In the genomic region with DNA sequence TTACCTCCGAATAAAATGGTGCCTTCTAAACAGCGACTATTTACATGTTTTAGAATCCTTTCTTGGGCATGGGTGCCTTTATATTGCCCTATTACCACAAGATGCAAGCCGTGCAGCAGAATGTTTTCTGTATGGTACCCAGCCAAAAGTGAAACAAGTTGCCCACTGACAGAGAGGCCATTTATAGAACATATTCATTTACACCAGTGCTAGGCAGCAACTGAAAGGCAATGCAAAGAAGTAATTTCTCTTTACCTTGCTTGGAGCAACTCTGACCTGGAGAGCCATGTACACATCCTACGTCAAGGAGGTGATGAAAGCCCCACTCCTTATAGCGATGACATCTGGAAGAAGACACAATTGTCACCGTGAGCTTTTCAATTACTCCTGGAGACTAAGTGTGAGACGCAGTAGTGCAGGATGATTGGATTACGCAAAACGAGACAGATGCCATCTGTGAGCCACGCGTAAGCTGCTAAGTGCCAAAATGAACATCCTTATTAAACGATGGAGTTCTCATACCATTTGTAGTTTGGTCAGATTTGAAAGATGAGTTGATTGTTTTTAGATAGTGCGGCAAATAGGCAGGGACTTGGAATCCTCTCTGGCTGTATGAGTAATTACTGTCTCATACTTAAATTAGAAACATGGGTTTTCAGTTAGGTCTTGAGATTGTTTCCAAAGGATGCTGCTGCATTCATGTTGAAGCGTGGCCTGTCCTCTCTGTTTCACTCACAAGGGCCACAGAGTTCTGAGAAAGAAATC, we compare ENCODE assay signal across 10 cellular contexts. TPM values are rescaled to one million over a fixed set of nuclear protein-coding genes. Genes with fewer than 3 reads are reported as not detected.
DNase-seq lines count a peak whose midpoint lies in the region; ATAC-seq and TF ChIP-seq lines count a peak whose summit lies in the region.
"Had no signal": no experiment of that assay in that cellular context is flagged by ENCODE, and none has a peak within 500 bp of the region (broad histone marks: within the 10 kb centered on the region; RNA-seq: fewer than 3 reads in every experiment).

TSS of gene TMEM244 (minus strand) at position 415 of the 765 bp plus-strand sequence. CDS start at position 288, 127 bp downstream.

- DNase-seq in NOMO-1 treated with DMSO at 0.1 percent for 48 hours (lab: John Stamatoyannopoulos, UW; ENCODE audit: unreplicated experiment): peak; percentile 28
- DNase-seq in NOMO-1 treated with dmso at 0.1 percent for 144 hours (lab: John Stamatoyannopoulos, UW; ENCODE audit: unreplicated experiment): no peak
- peak; percentile 63 for DNase-seq in NCI-H146 treated with DMSO at 0.1 percent for 48 hours (lab: John Stamatoyannopoulos, UW; ENCODE audit: unreplicated experiment)
- peak; percentile 23 to 67 for DNase-seq in cardiac fibroblast (ENCODE audit: low read depth in 2 of 2)
- no peak for DNase-seq in gastrocnemius medialis
- no peak for DNase-seq in NCI-H345 treated with DMSO at 0.1 percent for 48 hours (lab: John Stamatoyannopoulos, UW; ENCODE audit: unreplicated experiment)
- DNase-seq in NCI-H1105 treated with DMSO at 0.1 percent for 48 hours (lab: John Stamatoyannopoulos, UW): no peak
- DNase-seq: NCI-H226 had no signal

- no peak for TF ChIP-seq CTCF in cardiac fibroblast (IDR thresholded peaks at IDR 0.05; ENCODE audit: low read depth, low read length)
- no peak for TF ChIP-seq CTCF in gastrocnemius medialis (IDR thresholded peaks at IDR 0.05 in 4 of 5, conservative IDR thresholded peaks at IDR 0.05 in 1 of 5)

- no peaks in the 10 kb centered on the region for H3K36me3 ChIP-seq in gastrocnemius medialis
- H3K36me3 ChIP-seq: BLaER1 treated with 17β-estradiol and CSF1 and Interleukin-3, amounts not matched to agents 10 nM and 100 nM had no signal

- no peaks in the 10 kb centered on the region for H3K4me1 ChIP-seq in gastrocnemius medialis
- H3K4me1 ChIP-seq: BLaER1 treated with 17β-estradiol and CSF1 and Interleukin-3, amounts not matched to agents 10 nM and 100 nM had no signal

- ATAC-seq in gastrocnemius medialis (no peak), GM18511 (IDR thresholded peaks at IDR 0.05; ENCODE audit: unreplicated experiment) (no peak)

- no peak within 1 kb of the TSS for H3K27ac ChIP-seq in gastrocnemius medialis
- H3K27ac ChIP-seq: BLaER1 treated with 17β-estradiol and CSF1 and Interleukin-3, amounts not matched to agents 10 nM and 100 nM had no signal

- no peak for TF ChIP-seq POLR2A in gastrocnemius medialis (IDR thresholded peaks at IDR 0.05)

- intact Hi-C loops in gastrocnemius medialis (cut with DNase I; ENCODE audit: low total_unique reads): no loop called here

- in situ Hi-C loops in gastrocnemius medialis (cut with MboI; ENCODE audit: low sequenced_read_pairs in 4 of 4): no loop called here

- H3K9me3 ChIP-seq in gastrocnemius medialis: no peaks in the 10 kb centered on the region

- H3K4me3 ChIP-seq in cardiac fibroblast (replicated peaks in 1 of 2; ENCODE audit: low read depth in 2 of 2, low read length in 2 of 2) (peak within 1 kb of the TSS in 1 of 2 donors; percentile 40), gastrocnemius medialis (peak within 1 kb of the TSS; percentile 17 to 47 (median 29))
- H3K4me3 ChIP-seq: BLaER1 treated with 17β-estradiol and CSF1 and Interleukin-3, amounts not matched to agents 10 nM and 100 nM had no signal

- H3K27me3 ChIP-seq in gastrocnemius medialis: no peaks in the 10 kb centered on the region
- H3K27me3 ChIP-seq: BLaER1 treated with 17β-estradiol and CSF1 and Interleukin-3, amounts not matched to agents 10 nM and 100 nM had no signal

RNA-seq across cellular contexts. Expression of gene TMEM244, which starts in this region (rescaled TPM):
- total RNA-seq in gastrocnemius medialis: not detected

Comparison
In these comparisons a context has a peak if more than half of its experiments do, and no peak if none do; other contexts are left out.
1. DNase-seq: peak in NOMO-1 treated with DMSO at 0.1 percent for 48 hours (single experiment), NCI-H146 treated with DMSO at 0.1 percent for 48 hours (single experiment) and cardiac fibroblast (2 of 2); none in NOMO-1 treated with dmso at 0.1 percent for 144 hours (single experiment), gastrocnemius medialis (0 of 2), NCI-H345 treated with DMSO at 0.1 percent for 48 hours (single experiment) and NCI-H1105 treated with DMSO at 0.1 percent for 48 hours (single experiment).